ENCODE assay signal across 8 cellular contexts in the genomic region with DNA sequence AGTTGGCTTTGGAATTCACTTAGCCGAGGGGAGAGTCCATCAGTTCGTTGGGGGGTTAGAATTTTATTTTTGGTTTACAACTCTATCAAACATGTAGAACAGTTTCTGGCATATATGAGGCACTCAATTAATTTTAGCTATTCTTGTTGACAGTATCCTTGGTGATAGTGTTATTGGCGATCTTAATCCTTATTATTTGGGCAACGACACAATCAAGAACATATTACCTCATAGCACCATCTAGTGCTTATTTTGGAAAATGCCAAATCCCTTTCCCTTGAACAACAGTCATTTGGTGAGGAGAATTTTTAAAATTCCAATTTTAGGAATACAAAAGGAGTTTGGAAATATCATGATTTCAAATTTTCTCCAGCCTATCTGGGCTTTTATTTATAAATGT. TPM values are rescaled to one million over a fixed set of nuclear protein-coding genes. Genes with fewer than 3 reads are reported as not detected.
DNase-seq lines count a peak whose midpoint lies in the region; ATAC-seq, FAIRE-seq and TF ChIP-seq lines count a peak whose summit lies in the region.
"Had no signal": no experiment of that assay in that cellular context is flagged by ENCODE, and none has a peak within 500 bp of the region (broad histone marks: within the 10 kb centered on the region; RNA-seq: fewer than 3 reads in every experiment).

No MANE protein-coding gene starts in this region.

- peaks cover 28% of the 10 kb centered on the region for H3K27me3 Mint-ChIP-seq in osteocyte (ENCODE audit: unreplicated experiment)

- no peaks in the 10 kb centered on the region for H3K4me1 Mint-ChIP-seq in osteocyte (ENCODE audit: unreplicated experiment)

- peak; percentile 51; the same call in 1 of the 2 replicates for TF ChIP-seq CTCF in LNCAP (IDR thresholded peaks at IDR 0.05)
- TF ChIP-seq CTCF in osteocyte (IDR thresholded peaks at IDR 0.05): peak; percentile 56
- no peak for TF ChIP-seq CTCF in omental fat pad (IDR thresholded peaks at IDR 0.05)

- FAIRE-seq in G401.6 (lab: Jason Lieb, UNC) (peak; percentile 88), colon (lab: Jason Lieb, UNC) (peak; percentile 91)

- peaks cover 6% of the 10 kb centered on the region for H3K9me3 Mint-ChIP-seq in osteocyte (ENCODE audit: unreplicated experiment)

- no peak overlapping the region for H3K27ac Mint-ChIP-seq in osteocyte (ENCODE audit: unreplicated experiment)

- ATAC-seq in omental fat pad (ENCODE audit: low FRiP score): no peak

- H3K4me3 Mint-ChIP-seq in osteocyte (ENCODE audit: unreplicated experiment): no peak overlapping the region

- no peak for DNase-seq in osteocyte (ENCODE audit: extremely low spot score, unreplicated experiment)
- DNase-seq in midbrain (lab: John Stamatoyannopoulos, UW): no peak
- DNase-seq in stimulated activated CD4-positive, alpha-beta T cell treated with anti-CD3 and anti-CD28 coated beads, Interleukin-4, amount 100 ng/mL, for 4 hours: no peak
- DNase-seq in omental fat pad (ENCODE audit: low spot score): no peak
- DNase-seq: NCI-H1048 had no signal

- H3K36me3 Mint-ChIP-seq in osteocyte (ENCODE audit: unreplicated experiment): no peaks in the 10 kb centered on the region

RNA-seq across cellular contexts. Expression of a gene that starts 17.9 kb away (rescaled TPM):
- total RNA-seq in osteocyte (61.9 and 66.9 TPM in 2 replicates), omental fat pad (100 to 1,000 TPM; 130 to 296 (median 178) TPM)

Comparison
In these comparisons a context has a peak if more than half of its experiments do, and no peak if none do; other contexts are left out.
1. CTCF ChIP-seq: peak in LNCAP (single experiment) and osteocyte (single experiment); none in omental fat pad (0 of 3).